36 cellular contexts compared by ENCODE assay signal in the genomic region with DNA sequence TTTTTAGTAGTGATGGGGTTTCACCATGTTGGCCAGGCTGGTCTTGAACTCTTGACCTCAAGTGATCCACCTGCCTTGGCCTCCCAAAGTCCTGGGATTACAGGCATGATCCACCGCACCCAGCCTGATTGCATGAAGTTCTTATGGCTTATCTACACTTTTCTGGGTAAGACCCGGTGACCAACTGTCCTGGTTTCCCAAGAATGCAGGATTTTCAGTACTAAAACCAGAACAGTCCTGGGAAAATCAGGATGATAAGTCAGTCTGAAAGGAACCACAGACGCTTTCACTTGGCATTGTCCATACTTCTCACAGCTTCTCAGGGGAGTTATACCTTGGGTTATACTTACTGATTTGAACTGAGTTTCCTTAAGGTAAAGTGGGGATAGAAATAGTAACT. TPM values are rescaled to one million over a fixed set of nuclear protein-coding genes. Genes with fewer than 3 reads are reported as not detected.
"Had no signal": no experiment of that assay in that cellular context is flagged by ENCODE, and none has a peak within 500 bp of the region (broad histone marks: within the 10 kb centered on the region; RNA-seq: fewer than 3 reads in every experiment).

No MANE protein-coding gene starts in this region.

- H3K9ac ChIP-seq: neural progenitor cell, parathyroid adenoma had no signal

- H3K4me3 ChIP-seq: left lung, lower lobe of right lung, neural progenitor cell, psoas muscle, right atrium auricular region, right lobe of liver, smooth muscle cell, tibial nerve, upper lobe of left lung, vagina had no signal

- H3K27ac ChIP-seq: left lung, lower lobe of right lung, neural progenitor cell, neutrophil, parathyroid adenoma, psoas muscle, right atrium auricular region, right lobe of liver, tibial nerve, upper lobe of left lung, vagina had no signal

- H3K4me1 ChIP-seq: left lung, lower lobe of right lung, neural progenitor cell, parathyroid adenoma, psoas muscle, right atrium auricular region, right lobe of liver, tibial nerve, upper lobe of left lung, vagina had no signal

- H3K27ac Mint-ChIP-seq: naive B cell; natural killer cell; nephron progenitor cell; neural progenitor cell; stimulated activated memory B cell treated with anti-CD40 and anti-IgM and Interleukin-4, amounts not matched to agents 10 μg/mL and 1 μg/mL and 100 μg/mL, for 72 hours; stimulated activated naive CD8-positive, alpha-beta T cell treated with anti-CD3 and anti-CD28 coated beads, Interleukin-15, amount 100 ng/mL, for 72 hours had no signal

- H3K79me2 ChIP-seq: parathyroid adenoma had no signal

- ATAC-seq: left colon; left lung; lower lobe of right lung; natural killer cell; psoas muscle; right lobe of liver; stimulated activated memory B cell treated with anti-CD40 and anti-IgM and Interleukin-4, amounts not matched to agents 10 μg/mL and 1 μg/mL and 100 μg/mL, for 72 hours; stimulated activated naive CD8-positive, alpha-beta T cell treated with anti-CD3 and anti-CD28 coated beads, Interleukin-15, amount 100 ng/mL, for 72 hours had no signal

- H3K9me3 ChIP-seq: left lung, lower lobe of right lung, neutrophil, psoas muscle, right atrium auricular region, right lobe of liver, tibial nerve, upper lobe of left lung, vagina had no signal

- H2AFZ ChIP-seq: neural progenitor cell, parathyroid adenoma had no signal

- H3K9me3 Mint-ChIP-seq: naive B cell; natural killer cell; nephron progenitor cell; neural progenitor cell; stimulated activated memory B cell treated with anti-CD40 and anti-IgM and Interleukin-4, amounts not matched to agents 10 μg/mL and 1 μg/mL and 100 μg/mL, for 72 hours; stimulated activated naive CD8-positive, alpha-beta T cell treated with anti-CD3 and anti-CD28 coated beads, Interleukin-15, amount 100 ng/mL, for 72 hours had no signal

- H3K4me1 Mint-ChIP-seq: natural killer cell; nephron progenitor cell; stimulated activated memory B cell treated with anti-CD40 and anti-IgM and Interleukin-4, amounts not matched to agents 10 μg/mL and 1 μg/mL and 100 μg/mL, for 72 hours; stimulated activated naive CD8-positive, alpha-beta T cell treated with anti-CD3 and anti-CD28 coated beads, Interleukin-15, amount 100 ng/mL, for 72 hours had no signal

- H3K4me3 Mint-ChIP-seq: naive B cell; natural killer cell; nephron progenitor cell; neural progenitor cell; stimulated activated memory B cell treated with anti-CD40 and anti-IgM and Interleukin-4, amounts not matched to agents 10 μg/mL and 1 μg/mL and 100 μg/mL, for 72 hours; stimulated activated naive CD8-positive, alpha-beta T cell treated with anti-CD3 and anti-CD28 coated beads, Interleukin-15, amount 100 ng/mL, for 72 hours had no signal

- H3K36me3 ChIP-seq: left lung, lower lobe of right lung, neural progenitor cell, neutrophil, right atrium auricular region, right lobe of liver, tibial nerve, upper lobe of left lung, vagina had no signal

- H3K27me3 ChIP-seq: right atrium auricular region, right lobe of liver, upper lobe of left lung, vagina had no signal

- H3K36me3 Mint-ChIP-seq: naive B cell; natural killer cell; neural progenitor cell; stimulated activated memory B cell treated with anti-CD40 and anti-IgM and Interleukin-4, amounts not matched to agents 10 μg/mL and 1 μg/mL and 100 μg/mL, for 72 hours had no signal

- H3K4me2 ChIP-seq: neural progenitor cell, smooth muscle cell had no signal

- DNase-seq: hippocampal formation; kidney; left colon; left lung; lower lobe of right lung; mammary epithelial cell; mesenchymal stem cell; naive B cell; natural killer cell; nephron progenitor cell; occipital lobe; psoas muscle; right lobe of liver; stimulated activated CD4-positive, alpha-beta T cell treated with anti-CD3 and anti-CD28 coated beads, Interleukin-1b, Interleukin-23, amount 100 ng/mL, for 48 hours; stimulated activated CD4-positive, alpha-beta T cell treated with anti-CD3 and anti-CD28 coated beads, Interleukin-2, amount 100 ng/mL, for 48 hours; stimulated activated CD4-positive, alpha-beta T cell treated with anti-CD3 and anti-CD28 coated beads, Interleukin-4, amount 100 ng/mL, for 4 hours; stimulated activated CD8-positive, alpha-beta memory T cell treated with anti-CD3 and anti-CD28 coated beads, Interleukin-4, amount 100 ng/mL, for 48 hours; stimulated activated naive CD4-positive, alpha-beta T cell treated with Interleukin-2 at 50 U/mL for 16 hours; stimulated activated naive CD8-positive, alpha-beta T cell treated with anti-CD3 and anti-CD28 coated beads, Interleukin-15, amount 100 ng/mL, for 72 hours; substantia nigra; upper lobe of left lung had no signal

RNA-seq across cellular contexts. Expression of gene BPIFC, which starts 1.4 kb away (rescaled TPM):
- total RNA-seq: kidney, left colon, left lung, liver, lower lobe of right lung, mammary epithelial cell, mononuclear cell, natural killer cell, occipital lobe, osteocyte, posterior vena cava, psoas muscle, right atrium auricular region, right lobe of liver, skeletal muscle tissue, temporal lobe, tibial nerve, upper lobe of left lung, urinary bladder, vagina had no signal
- polyA plus RNA-seq: liver, mammary epithelial cell, smooth muscle cell, urinary bladder had no signal
